Comparison of ENCODE assay signal across 8 cellular contexts in the genomic region with DNA sequence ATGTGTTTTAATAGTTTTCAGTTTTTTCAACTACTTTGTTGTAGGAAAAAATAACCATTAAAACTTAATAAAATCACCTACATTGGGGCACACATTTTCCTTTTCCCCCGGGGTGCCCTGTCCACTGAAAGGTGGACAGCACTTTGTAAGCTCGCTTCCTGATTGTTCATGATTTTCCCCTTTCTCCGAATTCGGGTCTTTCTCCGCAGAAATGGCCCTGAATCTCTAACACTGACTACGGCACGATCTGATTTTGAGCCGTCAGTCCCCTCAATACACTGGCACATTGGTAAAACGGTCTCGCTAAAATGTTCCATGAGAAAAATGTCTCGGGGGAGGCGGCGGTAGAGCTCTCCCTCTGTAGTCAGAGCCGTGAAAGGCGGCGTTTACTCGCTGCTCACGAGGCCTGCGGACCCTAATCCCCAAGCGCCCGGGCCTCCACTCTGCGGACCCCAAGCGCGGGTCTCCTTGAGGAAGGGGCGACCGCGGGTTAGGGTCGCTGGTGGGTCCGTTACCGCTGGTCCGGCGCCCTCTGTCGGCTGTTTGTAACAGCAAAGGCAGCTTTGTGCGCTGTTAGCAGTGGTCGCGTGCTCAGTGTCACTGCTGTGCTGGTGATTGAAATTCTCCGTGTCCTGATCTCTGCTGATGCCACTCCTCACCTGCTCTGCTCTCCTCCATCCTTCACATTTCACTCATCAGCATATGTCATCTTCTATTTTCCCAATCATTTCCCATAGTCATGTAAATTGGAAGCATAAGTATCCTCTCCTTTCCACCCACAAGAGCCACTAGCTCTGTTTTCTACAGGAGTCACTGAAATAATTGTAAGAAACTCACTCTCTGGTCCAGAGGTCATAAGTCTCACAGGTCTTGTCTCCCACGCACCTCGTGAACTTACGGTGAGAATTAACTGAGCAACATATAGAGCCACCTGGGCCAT. TPM values are rescaled to one million over a fixed set of nuclear protein-coding genes. Genes with fewer than 3 reads are reported as not detected.
DNase-seq lines count a peak whose midpoint lies in the region; ATAC-seq and TF ChIP-seq lines count a peak whose summit lies in the region.

No MANE protein-coding gene starts in this region.

- intact Hi-C loops in sigmoid colon (cut with DNase I) = loop anchor here (2.0 kb wide), 1 partner anchor 69 kb away; no protein-coding TSS in a partner anchor

- H3K27ac ChIP-seq in sigmoid colon = no peak overlapping the region

- peaks cover 0 to 14% (median under 1%) of the 10 kb centered on the region in 3 donors for H3K27me3 ChIP-seq in sigmoid colon

- H3K4me3 ChIP-seq in sigmoid colon = peak overlapping the region; percentile 31 to 55 (median 50)

- no peak for TF ChIP-seq EP300 in sigmoid colon (IDR thresholded peaks at IDR 0.05)

- peaks cover 0 to 9% (median 4%) of the 10 kb centered on the region in 4 donors for H3K4me1 ChIP-seq in sigmoid colon

- in situ Hi-C loops in SK-MEL-5 (cut with HindIII; ENCODE audit: low pct_unique_long_range_greater_than_20kb, low sequenced_read_pairs) = no loop called here

- H3K9me3 ChIP-seq in sigmoid colon = no peaks in the 10 kb centered on the region

- DNase-seq in SKM-1 treated with dmso at 0.1 percent for 144 hours (lab: John Stamatoyannopoulos, UW; ENCODE audit: unreplicated experiment) = peak; percentile 9
- DNase-seq in SKM-1 (lab: John Stamatoyannopoulos, UW; ENCODE audit: unreplicated experiment) = no peak
- DNase-seq in SK-MEL-5 (ENCODE audit: low read depth, low spot score) = peak; percentile 48
- DNase-seq in activated naive CD8-positive, alpha-beta T cell treated with anti-CD3 and anti-CD28 coated beads, Interleukin-2, amount 50 U/mL, for 16 hours (ENCODE audit: low read depth, low spot score) = peak; percentile 18
- peak; percentile 38 to 55 for DNase-seq in hippocampal formation (lab: John Stamatoyannopoulos, UW)
- DNase-seq in sigmoid colon = peak; percentile 73
- no peak for DNase-seq in middle frontal gyrus (ENCODE audit: extremely low spot score, low spot score)

- ATAC-seq in HG03039 (IDR thresholded peaks at IDR 0.05; ENCODE audit: unreplicated experiment) = peak; percentile 76

- TF ChIP-seq CTCF in sigmoid colon (IDR thresholded peaks at IDR 0.05) = peak; percentile 30 to 74 (median 59)

- no peak for TF ChIP-seq POLR2A in sigmoid colon (IDR thresholded peaks at IDR 0.05)

- H3K36me3 ChIP-seq in sigmoid colon = no peaks in the 10 kb centered on the region

- WGBS in sigmoid colon, 2 donors = 7 to 8% methylated on average over 40 of the region's 40 CpGs

RNA-seq across cellular contexts. Expression of a gene that starts 10.8 kb away (rescaled TPM):
- total RNA-seq in SK-MEL-5 (2014; rRNA removed; shearing (Covaris generic)) = not detected in 2 replicates
- polyA plus RNA-seq in SK-MEL-5 (2015; cell fraction: cytosol; rRNA removed) = not detected in 2 replicates
- not detected in 2 replicates for polyA plus RNA-seq in SK-MEL-5 (2015; cell fraction: nucleus; rRNA removed)
- under 1 TPM in 1 of 4 donors, not detected in 3; 0.33 TPM for total RNA-seq in sigmoid colon
- polyA plus RNA-seq in sigmoid colon = under 1 TPM in 1 of 3 donors, not detected in 2; 0.06 TPM

RNA-seq across cellular contexts. Expression of a gene that starts 12.9 kb away (rescaled TPM):
- total RNA-seq in SK-MEL-5 (2014; rRNA removed; shearing (Covaris generic)) = not detected in 2 replicates
- not detected in 2 replicates for polyA plus RNA-seq in SK-MEL-5 (2015; cell fraction: cytosol; rRNA removed)
- polyA plus RNA-seq in SK-MEL-5 (2015; cell fraction: nucleus; rRNA removed) = not detected in 2 replicates
- total RNA-seq in sigmoid colon = not detected
- polyA plus RNA-seq in sigmoid colon = not detected

RNA-seq across cellular contexts. Expression of a gene that starts 28.2 kb away (rescaled TPM):
- total RNA-seq in SK-MEL-5 (2014; rRNA removed; shearing (Covaris generic)) = not detected in 2 replicates
- not detected in 2 replicates for polyA plus RNA-seq in SK-MEL-5 (2015; cell fraction: cytosol; rRNA removed)
- polyA plus RNA-seq in SK-MEL-5 (2015; cell fraction: nucleus; rRNA removed) = not detected in 2 replicates
- total RNA-seq in sigmoid colon = not detected
- polyA plus RNA-seq in sigmoid colon = not detected

RNA-seq across cellular contexts. Expression of a gene that starts 44.2 kb away (rescaled TPM):
- not detected in 2 replicates for total RNA-seq in SK-MEL-5 (2014; rRNA removed; shearing (Covaris generic))
- polyA plus RNA-seq in SK-MEL-5 (2015; cell fraction: cytosol; rRNA removed) = not detected in 2 replicates
- polyA plus RNA-seq in SK-MEL-5 (2015; cell fraction: nucleus; rRNA removed) = not detected in 2 replicates
- total RNA-seq in sigmoid colon = not detected
- polyA plus RNA-seq in sigmoid colon = under 1 TPM in 1 of 3 donors, not detected in 2; 0.09 TPM

RNA-seq across cellular contexts. Expression of a gene that starts 45.4 kb away (rescaled TPM):
- total RNA-seq in SK-MEL-5 (2014; rRNA removed; shearing (Covaris generic)) = not detected in 2 replicates
- polyA plus RNA-seq in SK-MEL-5 (2015; cell fraction: cytosol; rRNA removed) = not detected in 2 replicates
- not detected in 2 replicates for polyA plus RNA-seq in SK-MEL-5 (2015; cell fraction: nucleus; rRNA removed)
- total RNA-seq in sigmoid colon = not detected
- polyA plus RNA-seq in sigmoid colon = not detected

Comparison
In these comparisons a context has a peak if more than half of its experiments do, and no peak if none do; other contexts are left out.
1. DNase-seq: peak in SKM-1 treated with dmso at 0.1 percent for 144 hours (single experiment), SK-MEL-5 (single experiment), activated naive CD8-positive, alpha-beta T cell treated with anti-CD3 and anti-CD28 coated beads, Interleukin-2, amount 50 U/mL, for 16 hours (single experiment), hippocampal formation (2 of 2) and sigmoid colon (single experiment); none in SKM-1 (single experiment) and middle frontal gyrus (single experiment).